Comparison of ENCODE assay signal across 1 cellular context in genomic region chr17:57668332-57668731, GRCh38.
TF ChIP-seq lines count a peak whose summit lies in the region.

No MANE protein-coding gene starts in this region.

TF ChIP-seq in WTC11, 78 proteins besides CTCF, POLR2A, EP300 and RAD21 (continued from another document):
- TF ChIP-seq ZMAT4 (CRISPR knock-in tag; IDR thresholded peaks at IDR 0.05), result no peak
- TF ChIP-seq IRF1 (CRISPR knock-in tag; IDR thresholded peaks at IDR 0.05), result no peak
- TF ChIP-seq MXD4 (CRISPR knock-in tag; IDR thresholded peaks at IDR 0.05; ENCODE audit: borderline replicate concordance), result no peak
- no peak for TF ChIP-seq NFATC4 (CRISPR knock-in tag; IDR thresholded peaks at IDR 0.05)
- TF ChIP-seq OVOL2 (CRISPR knock-in tag; IDR thresholded peaks at IDR 0.05; ENCODE audit: borderline replicate concordance), result no peak
- TF ChIP-seq ZBTB43 (CRISPR knock-in tag; IDR thresholded peaks at IDR 0.05), result no peak
- TF ChIP-seq KAT7 (CRISPR knock-in tag; IDR thresholded peaks at IDR 0.05; ENCODE audit: borderline replicate concordance), result no peak
- TF ChIP-seq RORB (CRISPR knock-in tag; IDR thresholded peaks at IDR 0.05), result no peak
- no peak for TF ChIP-seq TEAD1 (CRISPR knock-in tag; IDR thresholded peaks at IDR 0.05)
